ENCODE assay signal across 8 cellular contexts in the genomic region with DNA sequence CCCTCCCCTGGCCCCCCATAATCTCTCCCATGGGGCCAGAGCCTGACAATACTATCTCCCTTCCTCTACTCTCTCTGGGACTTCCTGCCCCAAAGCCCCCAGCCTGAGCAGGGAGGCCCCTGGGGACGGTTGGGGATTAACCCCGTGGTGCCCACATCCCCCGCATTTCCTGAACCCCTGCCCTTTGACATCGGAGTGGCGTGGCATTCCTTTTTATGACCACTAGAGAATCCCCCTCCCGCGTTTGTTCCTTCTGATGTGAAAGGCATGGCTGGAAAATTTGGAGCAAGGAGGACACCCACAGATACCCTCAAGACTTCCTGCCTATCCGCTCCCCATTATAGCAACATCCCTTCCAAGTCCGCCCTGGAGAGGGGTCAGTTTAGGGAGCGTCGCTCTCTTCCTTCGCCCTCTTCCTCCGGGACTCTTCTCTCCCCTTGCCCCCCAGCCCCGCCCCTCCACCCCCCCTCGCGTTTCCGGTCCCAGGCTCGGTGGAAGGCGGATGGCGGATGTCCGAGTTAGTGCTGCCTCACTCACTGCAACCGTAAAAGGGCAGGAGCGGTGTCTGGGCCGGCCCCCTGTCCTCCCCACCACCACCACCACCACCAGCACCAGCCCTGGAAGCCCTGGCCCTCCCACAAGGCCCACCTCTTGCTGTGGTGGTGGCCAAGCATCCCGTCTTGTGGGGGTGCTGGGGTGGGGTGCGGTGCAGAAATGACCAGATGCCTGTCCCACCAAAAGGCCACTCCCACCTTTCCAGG. TPM values are rescaled to one million over a fixed set of nuclear protein-coding genes. Genes with fewer than 3 reads are reported as not detected.
DNase-seq lines count a peak whose midpoint lies in the region; ATAC-seq, FAIRE-seq and TF ChIP-seq lines count a peak whose summit lies in the region.

No MANE protein-coding gene starts in this region.

- H4K20me1 ChIP-seq in hepatocyte (ENCODE audit: insufficient read depth, poor library complexity, severe bottlenecking): peaks cover 12% of the 10 kb centered on the region

- peak overlapping the region; percentile 91 for H3K4me2 ChIP-seq in hepatocyte

- peaks cover 70% of the 10 kb centered on the region for H3K79me2 ChIP-seq in hepatocyte

- peak overlapping the region; percentile 98 for H3K4me3 ChIP-seq in hepatocyte
- H3K4me3 ChIP-seq in retinal pigment epithelial cell (ENCODE audit: low read length): peak overlapping the region; percentile 96

- H3K9me3 ChIP-seq in hepatocyte (ENCODE audit: low read depth): no peaks in the 10 kb centered on the region

- H3K27ac ChIP-seq in angular gyrus (ENCODE audit: low read depth, low read length) (peak overlapping the region; percentile 66), hepatocyte (peak overlapping the region; percentile 98)

- WGBS in hepatocyte (ENCODE audit: low lambda C conversion rate, missing lambda C conversion rate): 5% methylated on average over 11 of the region's 26 CpGs

- H2AFZ ChIP-seq in hepatocyte: no peak overlapping the region

- no peak for ATAC-seq in GM18873 (IDR thresholded peaks at IDR 0.05; ENCODE audit: low FRiP score, unreplicated experiment)
- no peak for ATAC-seq in HG03521 (IDR thresholded peaks at IDR 0.05; ENCODE audit: unreplicated experiment)

- TF ChIP-seq CTCF in hepatocyte (IDR thresholded peaks at IDR 0.05; ENCODE audit: poor library complexity) (no peak), retinal pigment epithelial cell (conservative IDR thresholded peaks at IDR 0.05; ENCODE audit: low read depth, low read length) (no peak)

- peaks cover 20% of the 10 kb centered on the region for H3K4me1 ChIP-seq in hepatocyte (ENCODE audit: insufficient read depth)

- no peaks in the 10 kb centered on the region for H3K27me3 ChIP-seq in hepatocyte

- peak; percentile 83 for FAIRE-seq in GM18507 (lab: Jason Lieb, UNC)

- H3K9me2 ChIP-seq in hepatocyte (replicated peaks; ENCODE audit: insufficient read depth): no peaks in the 10 kb centered on the region

- peak; percentile 75 to 78 for DNase-seq in AML-193 (lab: John Stamatoyannopoulos, UW)
- DNase-seq in GM18507 (ENCODE audit: extremely low spot score, insufficient read length, low read depth): peak; percentile 68
- DNase-seq in NCI-H774 (lab: John Stamatoyannopoulos, UW): peak; percentile 8
- DNase-seq in hepatocyte (ENCODE audit: low spot score): peak; percentile 69
- no peak for DNase-seq in retinal pigment epithelial cell (ENCODE audit: low read depth)

- no peaks in the 10 kb centered on the region for H3K36me3 ChIP-seq in hepatocyte (replicated peaks; ENCODE audit: insufficient read depth, low read depth)

RNA-seq across cellular contexts. Expression of a gene that starts 1.8 kb away (rescaled TPM):
- 57.3 and 68.9 TPM in 2 replicates for total RNA-seq in hepatocyte
- 86.0 and 92.6 TPM in 2 replicates for polyA plus RNA-seq in hepatocyte

RNA-seq across cellular contexts. Expression of a gene that starts 10.9 kb away (rescaled TPM):
- total RNA-seq in hepatocyte: 0.40 and 1.9 TPM in 2 replicates
- polyA plus RNA-seq in hepatocyte: 0.59 and 1.4 TPM in 2 replicates

RNA-seq across cellular contexts. Expression of a gene that starts 12.3 kb away (rescaled TPM):
- total RNA-seq in hepatocyte: 3.4 and 7.8 TPM in 2 replicates
- polyA plus RNA-seq in hepatocyte: 12.2 and 14.8 TPM in 2 replicates

RNA-seq across cellular contexts. Expression of a gene that starts 41.3 kb away (rescaled TPM):
- total RNA-seq in hepatocyte: 37.9 and 73.1 TPM in 2 replicates
- 114 and 168 TPM in 2 replicates for polyA plus RNA-seq in hepatocyte
